ENCODE assay signal across 9 cellular contexts in the genomic region with DNA sequence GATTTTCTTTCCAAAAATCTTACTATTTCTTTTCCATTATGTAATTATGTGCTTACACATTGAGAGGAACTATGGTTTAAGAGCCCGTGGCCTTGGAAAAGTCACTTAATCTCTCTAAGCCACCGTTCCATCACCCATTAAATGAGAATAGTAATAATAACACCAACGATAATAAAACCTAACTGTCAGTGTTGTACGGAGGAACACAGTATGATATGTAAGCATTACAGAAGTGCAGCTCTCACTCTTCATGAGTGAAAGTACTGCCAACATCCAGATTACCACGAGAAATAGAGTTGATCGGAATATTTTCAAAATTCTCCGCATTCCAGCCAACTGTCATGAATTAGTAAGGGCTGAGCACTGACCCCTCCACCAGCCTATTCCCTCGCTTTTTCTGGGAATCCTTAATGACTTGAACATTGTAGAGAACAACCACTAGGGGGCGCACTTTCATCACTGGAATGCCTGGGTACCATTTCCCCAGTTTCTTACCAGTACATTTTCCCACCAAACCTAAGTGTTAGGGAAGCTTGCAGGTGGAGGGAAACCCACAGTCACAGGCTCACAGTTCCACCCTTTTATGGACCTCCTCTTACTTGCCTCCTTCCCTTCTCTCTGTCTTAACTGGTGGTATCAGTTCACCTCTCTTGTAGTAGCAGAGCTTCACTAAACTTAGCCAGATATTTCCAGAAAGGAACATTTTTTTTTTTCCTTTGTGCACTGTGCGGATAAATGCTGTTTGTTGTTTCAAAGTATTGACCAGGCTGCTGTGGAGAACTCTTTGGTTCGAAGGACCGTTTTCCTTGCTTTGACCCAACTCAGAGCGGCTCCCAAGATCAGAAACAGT. TPM values are rescaled to one million over a fixed set of nuclear protein-coding genes. Genes with fewer than 3 reads are reported as not detected.
A peak's percentile ranks its signal among the peaks of the same experiment; 100 is the strongest.
DNase-seq lines count a peak whose midpoint lies in the region; ATAC-seq, FAIRE-seq and TF ChIP-seq lines count a peak whose summit lies in the region.
"Had no signal": no experiment of that assay in that cellular context is flagged by ENCODE, and none has a peak within 500 bp of the region (broad histone marks: within the 10 kb centered on the region; RNA-seq: fewer than 3 reads in every experiment).

No MANE protein-coding gene starts in this region.

- H3K4me1 ChIP-seq in psoas muscle = no peaks in the 10 kb centered on the region

- H3K36me3 ChIP-seq in psoas muscle (ENCODE audit: insufficient read depth in 1 of 2, low read depth in 1 of 2) = no peaks in the 10 kb centered on the region

- H3K4me3 ChIP-seq in AG10803 (ENCODE audit: low read length) (no peak overlapping the region), GM12865 (ENCODE audit: low read depth, low read length) (no peak overlapping the region), fibroblast of villous mesenchyme (ENCODE audit: low read depth, low read length) (no peak overlapping the region), psoas muscle (no peak overlapping the region)

- intact Hi-C loops in psoas muscle (cut with DNase I) = loop anchor here in 1 of 2 donors (1.0 to 2.0 kb wide), 2 partner anchors 51 to 150 kb away; no protein-coding TSS in a partner anchor

- TF ChIP-seq POLR2A in GM12892 (IDR thresholded peaks at IDR 0.05; ENCODE audit: low read depth, low read length) = no peak

- 37 to 42% (median 38%) methylated on average over 13 of the region's 13 CpGs for WGBS in psoas muscle, 3 donors

- H3K27ac ChIP-seq in psoas muscle = no peak overlapping the region

- ATAC-seq in psoas muscle (peak; percentile 57 to 89 (median 74)), GM19351 (IDR thresholded peaks at IDR 0.05; ENCODE audit: unreplicated experiment) (no peak)

- DNase-seq in AG10803 (ENCODE audit: low read depth) = peak; percentile 42
- DNase-seq in GM12865 (ENCODE audit: low read depth) = peak; percentile 36
- DNase-seq in NCI-H510A treated with DMSO at 0.1 percent for 48 hours (lab: John Stamatoyannopoulos, UW) = peak; percentile 66
- peak; percentile 12 for DNase-seq in activated CD8-positive, alpha-beta memory T cell treated with anti-CD3 and anti-CD28 coated beads, Interleukin-2, amount 50 U/mL, for 1 hour (ENCODE audit: extremely low read depth)
- peak; percentile 58 for DNase-seq in fibroblast of villous mesenchyme (ENCODE audit: low read depth)
- DNase-seq in psoas muscle = no peak
- DNase-seq in GM12892 (ENCODE audit: insufficient read length) = no peak

- FAIRE-seq in GM12892 (lab: Jason Lieb, UNC) = no peak

- H3K9me3 ChIP-seq in psoas muscle = no peaks in the 10 kb centered on the region

- H3K27me3 ChIP-seq in psoas muscle (ENCODE audit: insufficient read depth in 3 of 3, low read length in 2 of 3) = peaks cover 0 to 20% (median 0%) of the 10 kb centered on the region in 3 donors

- TF ChIP-seq CTCF in AG10803 (conservative IDR thresholded peaks at IDR 0.05; ENCODE audit: low read length) = peak; percentile 80
- TF ChIP-seq CTCF in GM12865 (IDR thresholded peaks at IDR 0.05; ENCODE audit: insufficient read depth, low read depth, low read length, missing control alignments) = peak; percentile 73
- peak; percentile 78 for TF ChIP-seq CTCF in fibroblast of villous mesenchyme (IDR thresholded peaks at IDR 0.05; ENCODE audit: insufficient read depth, low read depth, low read length)
- TF ChIP-seq CTCF in psoas muscle (IDR thresholded peaks at IDR 0.05) = peak; percentile 78

RNA-seq across cellular contexts. Expression of gene NKX2-3, which starts 27.8 kb away (rescaled TPM):
- total RNA-seq in fibroblast of villous mesenchyme (not detected in 2 replicates), psoas muscle (not detected)
- polyA plus RNA-seq in psoas muscle = not detected
- polyA plus RNA-seq in GM12892 (2012; ENCODE audit: missing spikeins) = not detected
- polyA plus RNA-seq: IgD-negative memory B cell had no signal

RNA-seq across cellular contexts. Expression of gene SLC25A28, which starts 59.7 kb away (rescaled TPM):
- 16.0 and 18.4 TPM in 2 replicates for total RNA-seq in fibroblast of villous mesenchyme
- total RNA-seq in psoas muscle = 10 to 100 TPM; 30.6 to 64.1 (median 61.9) TPM
- 10 to 100 TPM; 41.3 to 69.8 (median 44.7) TPM for polyA plus RNA-seq in psoas muscle
- polyA plus RNA-seq in GM12892 (2012; ENCODE audit: missing spikeins) = 38.5 TPM

Comparison
In these comparisons a context has a peak if more than half of its experiments do, and no peak if none do; other contexts are left out.
1. DNase-seq: peak in AG10803 (single experiment), GM12865 (single experiment), NCI-H510A treated with DMSO at 0.1 percent for 48 hours (single experiment), activated CD8-positive, alpha-beta memory T cell treated with anti-CD3 and anti-CD28 coated beads, Interleukin-2, amount 50 U/mL, for 1 hour (single experiment) and fibroblast of villous mesenchyme (single experiment); none in psoas muscle (0 of 2) and GM12892 (single experiment).
2. Peak in every context shown above with its lines, with median percentiles within 50 percentile points of each other: CTCF ChIP-seq.